ENCODE assay signal across 17 cellular contexts in the genomic region with DNA sequence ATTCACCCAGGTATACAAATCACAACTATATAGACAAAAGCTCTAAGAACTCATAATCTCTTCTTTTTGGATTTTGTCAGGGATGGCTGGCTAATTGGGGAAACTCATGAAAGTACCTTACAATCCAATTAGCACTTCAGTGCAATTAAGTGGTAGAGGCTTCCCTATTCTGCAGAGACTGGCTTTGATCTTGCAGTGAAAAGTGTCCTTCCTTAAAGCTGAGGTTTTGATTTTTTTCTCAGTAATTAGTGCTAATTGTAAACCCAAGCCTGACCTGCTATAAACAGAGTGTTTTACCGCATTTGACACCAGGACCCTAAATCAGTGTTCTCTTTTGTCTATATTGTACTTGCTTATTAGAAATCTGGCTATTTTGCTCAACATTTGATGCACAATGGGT.
DNase-seq lines count a peak whose midpoint lies in the region; ATAC-seq and TF ChIP-seq lines count a peak whose summit lies in the region.
"Had no signal": no experiment of that assay in that cellular context is flagged by ENCODE, and none has a peak within 500 bp of the region (broad histone marks: within the 10 kb centered on the region; RNA-seq: fewer than 3 reads in every experiment).

No MANE protein-coding gene starts in this region.

- H4K20me1 ChIP-seq in neural progenitor cell (ENCODE audit: low read depth), result no peaks in the 10 kb centered on the region

- H3K9me3 ChIP-seq in neural progenitor cell (ENCODE audit: low read depth) (no peaks in the 10 kb centered on the region), thyroid gland (no peaks in the 10 kb centered on the region)
- H3K9me3 ChIP-seq: A549, HAP-1 had no signal

- H3K9ac ChIP-seq in neural progenitor cell, result no peak overlapping the region

- no peak for TF ChIP-seq CTCF in neural progenitor cell (IDR thresholded peaks at IDR 0.05)
- TF ChIP-seq CTCF in thyroid gland (IDR thresholded peaks at IDR 0.05), result no peak

- no peak overlapping the region for H2AFZ ChIP-seq in neural progenitor cell (replicated peaks)

- no peaks in the 10 kb centered on the region for H3K79me2 ChIP-seq in neural progenitor cell (ENCODE audit: low read depth)

- no peak for ATAC-seq in GM21526 (IDR thresholded peaks at IDR 0.05; ENCODE audit: low FRiP score, unreplicated experiment)
- ATAC-seq: A549, HepG2 had no signal

- H3K4me1 ChIP-seq in neural progenitor cell (peaks cover 44% of the 10 kb centered on the region), thyroid gland (no peaks in the 10 kb centered on the region)

- DNase-seq in NCI-H524 (lab: John Stamatoyannopoulos, UW), result peak; percentile 19 to 27
- DNase-seq in NCI-H524 treated with DMSO at 0.1 percent for 48 hours (lab: John Stamatoyannopoulos, UW), result no peak
- DNase-seq in NOMO-1 treated with dmso at 0.1 percent for 144 hours (lab: John Stamatoyannopoulos, UW; ENCODE audit: unreplicated experiment), result peak; percentile 29
- peak; percentile 68 for DNase-seq in neural progenitor cell (ENCODE audit: low spot score)
- no peak for DNase-seq in KG1 (lab: John Stamatoyannopoulos, UW)
- DNase-seq in thyroid gland, result no peak
- DNase-seq: AML-193; CD4-positive, alpha-beta T cell; DMS79 treated with DMSO at 0.1 percent for 48 hours; GF-D8 had no signal

- no peak overlapping the region for H3K4me3 Mint-ChIP-seq in neural progenitor cell
- H3K4me3 Mint-ChIP-seq: CD4-positive, alpha-beta T cell; IgD-negative memory B cell had no signal

- peak overlapping the region; percentile 65 for H3K4me2 ChIP-seq in neural progenitor cell
- H3K4me2 ChIP-seq: A549 had no signal

- no peaks in the 10 kb centered on the region for H3K27me3 ChIP-seq in neural progenitor cell
- H3K27me3 ChIP-seq in thyroid gland, result no peaks in the 10 kb centered on the region

- peaks cover 27% of the 10 kb centered on the region for H3F3A ChIP-seq in neural progenitor cell (ENCODE audit: low read depth)

- 100% methylated on average over 1 of the region's 1 CpG for WGBS in thyroid gland, 2 donors

- peaks cover 3% of the 10 kb centered on the region for H3K4me1 Mint-ChIP-seq in neural progenitor cell
- H3K4me1 Mint-ChIP-seq: IgD-negative memory B cell had no signal

- no peaks in the 10 kb centered on the region for H3K36me3 Mint-ChIP-seq in neural progenitor cell
- H3K36me3 Mint-ChIP-seq: IgD-negative memory B cell had no signal

- no peak overlapping the region for H3K27ac Mint-ChIP-seq in neural progenitor cell
- H3K27ac Mint-ChIP-seq: CD4-positive, alpha-beta T cell; IgD-negative memory B cell had no signal

- H3K27ac ChIP-seq in neural progenitor cell (peak overlapping the region; percentile 48), thyroid gland (no peak overlapping the region)
- H3K27ac ChIP-seq: 22Rv1, A549, C4-2B had no signal

- H3K4me3 ChIP-seq in neural progenitor cell (no peak overlapping the region), thyroid gland (replicated peaks in 1 of 3) (no peak overlapping the region)
- H3K4me3 ChIP-seq: A549, HAP-1 had no signal

- H3K36me3 ChIP-seq in neural progenitor cell (no peaks in the 10 kb centered on the region), thyroid gland (no peaks in the 10 kb centered on the region)
- H3K36me3 ChIP-seq: HAP-1 had no signal

- intact Hi-C loops in thyroid gland (cut with DNase I), result no loop called here

- H3K27me3 Mint-ChIP-seq in neural progenitor cell (ENCODE audit: insufficient read depth, low read depth), result peaks cover 2% of the 10 kb centered on the region
- H3K27me3 Mint-ChIP-seq: CD4-positive, alpha-beta T cell; IgD-negative memory B cell had no signal

- no peaks in the 10 kb centered on the region for H3K9me3 Mint-ChIP-seq in neural progenitor cell
- H3K9me3 Mint-ChIP-seq: CD4-positive, alpha-beta T cell; IgD-negative memory B cell had no signal

- TF ChIP-seq POLR2A in thyroid gland (IDR thresholded peaks at IDR 0.05), result no peak

Comparison
In these comparisons a context has a peak if more than half of its experiments do, and no peak if none do; other contexts are left out.
1. DNase-seq: peak in NCI-H524 (2 of 2), NOMO-1 treated with dmso at 0.1 percent for 144 hours (single experiment) and neural progenitor cell (single experiment); none in NCI-H524 treated with DMSO at 0.1 percent for 48 hours (single experiment), KG1 (single experiment) and thyroid gland (0 of 2).